In the genomic region with DNA sequence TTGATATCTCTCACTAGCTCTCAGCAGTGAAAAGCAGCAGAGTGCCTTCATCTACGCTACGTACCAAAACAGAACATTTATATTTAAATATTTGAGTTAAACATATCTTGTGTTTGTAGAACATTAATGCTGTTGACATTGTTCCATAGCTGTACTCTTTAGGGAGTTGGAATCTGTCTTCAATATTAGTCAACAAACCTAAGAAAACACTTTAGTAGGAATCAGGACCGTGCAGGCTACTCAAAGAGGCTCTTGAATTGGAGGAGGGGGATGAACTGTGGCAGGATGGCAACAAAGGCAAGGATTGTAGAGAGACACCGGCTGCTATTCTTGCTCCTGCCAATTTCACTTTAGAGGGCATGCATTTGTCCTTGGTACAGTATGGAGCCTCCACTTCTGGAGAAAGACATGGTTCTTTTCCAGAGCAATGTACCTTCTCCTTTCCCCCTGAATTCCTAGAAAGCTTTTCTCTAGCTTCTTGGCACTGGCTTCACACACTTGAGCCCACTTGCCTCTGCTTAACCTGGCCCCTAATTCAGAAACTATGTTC, we compare ENCODE assay signal across 16 cellular contexts.
DNase-seq lines count a peak whose midpoint lies in the region; ATAC-seq and TF ChIP-seq lines count a peak whose summit lies in the region.
"Had no signal": no experiment of that assay in that cellular context is flagged by ENCODE, and none has a peak within 500 bp of the region (broad histone marks: within the 10 kb centered on the region; RNA-seq: fewer than 3 reads in every experiment).

No MANE protein-coding gene starts in this region.

- peaks cover 38% of the 10 kb centered on the region for H3K4me1 ChIP-seq in cardiac muscle cell (ENCODE audit: low read depth)
- H3K4me1 ChIP-seq in right cardiac atrium (ENCODE audit: control insufficient read depth, insufficient read depth, low read length), result no peaks in the 10 kb centered on the region
- peaks cover 8% of the 10 kb centered on the region for H3K4me1 ChIP-seq in prostate gland (replicated peaks)
- H3K4me1 ChIP-seq in colonic mucosa, result no peaks in the 10 kb centered on the region

- 55% methylated on average over 4 of the region's 4 CpGs for WGBS in right cardiac atrium
- 53% methylated on average over 4 of the region's 4 CpGs for WGBS in prostate gland

- no peak for ATAC-seq in right cardiac atrium
- ATAC-seq: K562 had no signal

- TF ChIP-seq POLR2A in prostate gland (IDR thresholded peaks at IDR 0.05), result no peak

- DNase-seq in NCI-H1105 (lab: John Stamatoyannopoulos, UW), result peak; percentile 25
- no peak for DNase-seq in NCI-H1105 treated with DMSO at 0.1 percent for 48 hours (lab: John Stamatoyannopoulos, UW)
- peak in 1 of 2 donors; percentile 20 for DNase-seq in cardiac muscle cell (ENCODE audit: low read depth in 1 of 2, low spot score in 1 of 2)
- no peak for DNase-seq in right cardiac atrium
- DNase-seq in fibroblast of villous mesenchyme (ENCODE audit: low read depth), result peak; percentile 18
- no peak for DNase-seq in prostate gland (ENCODE audit: low spot score)
- no peak for DNase-seq in colonic mucosa
- DNase-seq in NOMO-1 treated with dmso at 0.1 percent for 144 hours (lab: John Stamatoyannopoulos, UW; ENCODE audit: unreplicated experiment), result no peak
- DNase-seq: CD4-positive, alpha-beta memory T cell; NCI-H1436 treated with DMSO at 0.1 percent for 48 hours; NCI-H2107; NCI-H526; SHP77 had no signal

- no peak overlapping the region for H3K9ac ChIP-seq in colonic mucosa (ENCODE audit: low read depth in 2 of 2, low read length in 2 of 2)

- H3K27ac ChIP-seq in cardiac muscle cell (peak overlapping the region; percentile 49), right cardiac atrium (ENCODE audit: low read length) (no peak overlapping the region), prostate gland (peak overlapping the region; percentile 35 to 45), colonic mucosa (no peak overlapping the region)
- H3K27ac ChIP-seq: SK-N-MC had no signal

- intact Hi-C loops in right cardiac atrium (cut with DNase I), result no loop called here
- intact Hi-C loops in prostate gland (cut with DNase I), result no loop called here
- intact Hi-C loops in colonic mucosa (cut with DNase I), result no loop called here

- no peak overlapping the region for H3K4me3 ChIP-seq in cardiac muscle cell
- H3K4me3 ChIP-seq in right cardiac atrium (ENCODE audit: low read length), result no peak overlapping the region
- no peak overlapping the region for H3K4me3 ChIP-seq in fibroblast of villous mesenchyme (ENCODE audit: low read depth, low read length)
- no peak overlapping the region for H3K4me3 ChIP-seq in prostate gland
- no peak overlapping the region for H3K4me3 ChIP-seq in colonic mucosa
- H3K4me3 ChIP-seq: K562, SK-N-MC had no signal

- TF ChIP-seq CTCF in cardiac muscle cell (IDR thresholded peaks at IDR 0.05; ENCODE audit: low read depth, low read length), result no peak
- TF ChIP-seq CTCF in fibroblast of villous mesenchyme (IDR thresholded peaks at IDR 0.05; ENCODE audit: insufficient read depth, low read depth, low read length), result no peak
- no peak for TF ChIP-seq CTCF in prostate gland (IDR thresholded peaks at IDR 0.05)
- no peak for TF ChIP-seq CTCF in colonic mucosa (IDR thresholded peaks at IDR 0.05)

- H3K9me3 ChIP-seq in cardiac muscle cell (ENCODE audit: low read depth) (no peaks in the 10 kb centered on the region), right cardiac atrium (ENCODE audit: control insufficient read depth, low read length) (no peaks in the 10 kb centered on the region), prostate gland (no peaks in the 10 kb centered on the region), colonic mucosa (no peaks in the 10 kb centered on the region)
- H3K9me3 ChIP-seq: BE2C had no signal

- H3K27me3 ChIP-seq in cardiac muscle cell, result no peaks in the 10 kb centered on the region
- no peaks in the 10 kb centered on the region for H3K27me3 ChIP-seq in right cardiac atrium (ENCODE audit: control insufficient read depth, insufficient read depth)
- no peaks in the 10 kb centered on the region for H3K27me3 ChIP-seq in prostate gland (replicated peaks; ENCODE audit: insufficient read depth)
- H3K27me3 ChIP-seq in colonic mucosa, result no peaks in the 10 kb centered on the region
- H3K27me3 ChIP-seq: BE2C had no signal

- H3K36me3 ChIP-seq in cardiac muscle cell (no peaks in the 10 kb centered on the region), prostate gland (no peaks in the 10 kb centered on the region), colonic mucosa (no peaks in the 10 kb centered on the region)
- H3K36me3 ChIP-seq: BE2C had no signal

Comparison
In these comparisons a context has a peak if more than half of its experiments do, and no peak if none do; other contexts are left out.
1. DNase-seq: peak in NCI-H1105 (single experiment) and fibroblast of villous mesenchyme (single experiment); none in NCI-H1105 treated with DMSO at 0.1 percent for 48 hours (single experiment), right cardiac atrium (0 of 3), prostate gland (single experiment), colonic mucosa (single experiment) and NOMO-1 treated with dmso at 0.1 percent for 144 hours (single experiment).
2. H3K27ac ChIP-seq: peak in cardiac muscle cell (single experiment) and prostate gland (2 of 2); none in right cardiac atrium (single experiment) and colonic mucosa (single experiment).